In the genomic region with DNA sequence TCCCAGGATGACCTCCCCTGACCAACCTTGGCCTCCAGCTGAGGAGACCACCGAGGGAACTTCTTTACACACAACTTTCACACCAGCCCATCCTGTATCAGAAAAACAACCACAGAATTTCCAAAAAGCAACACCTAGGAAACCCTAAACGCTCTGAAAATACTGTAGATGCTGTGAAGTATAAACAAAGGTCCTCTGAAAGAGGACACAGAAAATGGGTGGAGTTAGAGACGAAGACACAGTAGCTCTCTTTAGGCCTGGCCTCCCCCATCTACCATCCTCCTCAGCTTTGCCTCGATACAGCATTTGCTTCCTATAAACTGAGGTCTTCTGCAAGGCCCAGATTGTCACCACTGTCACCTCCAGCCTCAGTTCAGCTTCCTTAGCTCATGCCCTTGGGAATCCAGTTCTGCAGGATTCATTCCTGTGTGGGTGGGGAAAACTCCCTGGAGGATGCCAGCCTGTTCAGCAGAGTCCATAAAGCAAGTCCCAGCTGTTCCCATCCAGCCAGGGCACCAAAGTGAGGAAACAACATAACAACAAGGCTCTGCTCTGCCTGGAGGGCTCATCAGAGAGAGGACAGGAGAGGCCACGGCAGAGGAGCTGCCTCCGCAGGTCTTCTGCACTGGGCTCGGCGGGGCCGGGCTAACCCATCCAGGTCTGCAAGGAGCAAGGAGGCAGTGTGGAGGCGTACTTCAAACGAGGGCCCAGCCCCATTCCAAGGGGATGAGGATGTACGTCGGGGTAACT, we compare ENCODE assay signal across 13 cellular contexts. TPM values are rescaled to one million over a fixed set of nuclear protein-coding genes. Genes with fewer than 3 reads are reported as not detected.
DNase-seq lines count a peak whose midpoint lies in the region; ATAC-seq and TF ChIP-seq lines count a peak whose summit lies in the region.
"Had no signal": no experiment of that assay in that cellular context is flagged by ENCODE, and none has a peak within 500 bp of the region (broad histone marks: within the 10 kb centered on the region; RNA-seq: fewer than 3 reads in every experiment).

No MANE protein-coding gene starts in this region.

- H3K27ac Mint-ChIP-seq in natural killer cell treated with Interleukin-12 subunit alpha and Interleukin-12 subunit beta and Interleukin-15 and Interleukin-18, amount 100 ng/mL, for 72 hours: peak overlapping the region in 1 of 2 donors; percentile 84
- H3K27ac Mint-ChIP-seq: dendritic cell treated with granulocyte-macrophage colony-stimulating factor and Interleukin-4, amounts not matched to agents 40 ng/mL and 50 ng/mL, for 4 days had no signal

- no peaks in the 10 kb centered on the region for H3K27me3 Mint-ChIP-seq in natural killer cell treated with Interleukin-12 subunit alpha and Interleukin-12 subunit beta and Interleukin-15 and Interleukin-18, amount 100 ng/mL, for 72 hours

- DNase-seq in HPDE6-E6E7 (ENCODE audit: extremely low spot score): peak; percentile 25
- DNase-seq in coronary artery (ENCODE audit: low spot score): no peak
- DNase-seq in natural killer cell treated with Interleukin-12 subunit alpha and Interleukin-12 subunit beta and Interleukin-15 and Interleukin-18, amount 100 ng/mL, for 72 hours (ENCODE audit: low spot score): no peak
- DNase-seq in NCI-H146 treated with DMSO at 0.1 percent for 48 hours (lab: John Stamatoyannopoulos, UW; ENCODE audit: unreplicated experiment): no peak
- DNase-seq in GOT3 (lab: John Stamatoyannopoulos, UW): no peak
- DNase-seq in activated T-cell treated with anti-CD3 and anti-CD28 coated beads for 4 hours: no peak
- no peak for DNase-seq in NCI-H2081 treated with DMSO at 0.1 percent for 48 hours (lab: John Stamatoyannopoulos, UW)
- DNase-seq: heart right ventricle, NCI-H1436, OCI-M1 had no signal

- H3K4me3 ChIP-seq in coronary artery: no peak overlapping the region
- H3K4me3 ChIP-seq: heart right ventricle had no signal

- no peaks in the 10 kb centered on the region for H3K9me3 Mint-ChIP-seq in natural killer cell treated with Interleukin-12 subunit alpha and Interleukin-12 subunit beta and Interleukin-15 and Interleukin-18, amount 100 ng/mL, for 72 hours
- H3K9me3 Mint-ChIP-seq: dendritic cell treated with granulocyte-macrophage colony-stimulating factor and Interleukin-4, amounts not matched to agents 40 ng/mL and 50 ng/mL, for 4 days had no signal

- ATAC-seq in natural killer cell treated with Interleukin-12 subunit alpha and Interleukin-12 subunit beta and Interleukin-15 and Interleukin-18, amount 100 ng/mL, for 72 hours: no peak

- TF ChIP-seq CTCF in 22Rv1 (IDR thresholded peaks at IDR 0.05) (no peak), coronary artery (IDR thresholded peaks at IDR 0.05) (no peak)

- H3K36me3 Mint-ChIP-seq in natural killer cell treated with Interleukin-12 subunit alpha and Interleukin-12 subunit beta and Interleukin-15 and Interleukin-18, amount 100 ng/mL, for 72 hours: no peaks in the 10 kb centered on the region

- H3K27ac ChIP-seq in 22Rv1: peak overlapping the region; percentile 36
- H3K27ac ChIP-seq in coronary artery: peak overlapping the region; percentile 13 to 26
- H3K27ac ChIP-seq: neutrophil had no signal

- peak overlapping the region; percentile 4 for H3K4me3 Mint-ChIP-seq in natural killer cell treated with Interleukin-12 subunit alpha and Interleukin-12 subunit beta and Interleukin-15 and Interleukin-18, amount 100 ng/mL, for 72 hours
- H3K4me3 Mint-ChIP-seq: dendritic cell treated with granulocyte-macrophage colony-stimulating factor and Interleukin-4, amounts not matched to agents 40 ng/mL and 50 ng/mL, for 4 days had no signal

- peaks cover 21 to 64% of the 10 kb centered on the region in 2 donors for H3K4me1 Mint-ChIP-seq in natural killer cell treated with Interleukin-12 subunit alpha and Interleukin-12 subunit beta and Interleukin-15 and Interleukin-18, amount 100 ng/mL, for 72 hours (ENCODE audit: low read depth in 2 of 2)

RNA-seq across cellular contexts. Expression of a gene that starts 15.0 kb away (rescaled TPM):
- total RNA-seq in natural killer cell treated with Interleukin-12 subunit alpha and Interleukin-12 subunit beta and Interleukin-15 and Interleukin-18, amount 100 ng/mL, for 72 hours: 10 to 100 TPM; 14.2 to 28.7 TPM

RNA-seq across cellular contexts. Expression of a gene that starts 36.6 kb away (rescaled TPM):
- total RNA-seq in natural killer cell treated with Interleukin-12 subunit alpha and Interleukin-12 subunit beta and Interleukin-15 and Interleukin-18, amount 100 ng/mL, for 72 hours: 100 to 1,000 TPM; 104 to 151 TPM
